Comparison of ENCODE assay signal across 8 cellular contexts in genomic region chr10:80356563-80356999, GRCh38. TPM values are rescaled to one million over a fixed set of nuclear protein-coding genes. Genes with fewer than 3 reads are reported as not detected.
DNase-seq lines count a peak whose midpoint lies in the region; ATAC-seq and TF ChIP-seq lines count a peak whose summit lies in the region.

DYDC1 (minus strand) TSS chr10:80356755; CDS start chr10:80352601, 4,154 bp downstream.
DYDC2 (plus strand) TSS chr10:80356781; CDS start chr10:80362444, 5,663 bp downstream.

- H4K5ac ChIP-seq in IMR-90 (ENCODE audit: low read depth, low read length): no peak within 1 kb of the TSS

- CTCF ChIA-PET in IMR-90 (lab: Yijun Ruan, JAX) (no interaction called here), activated B cell treated with CpG ODN at 0.5 μM for 24 hours (lab: Charles Lee) (no interaction called here)

- no peak within 1 kb of the TSS for H3K4ac ChIP-seq in IMR-90 (ENCODE audit: low read depth, low read length)

- no peak within 1 kb of the TSS for H2AK5ac ChIP-seq in IMR-90 (ENCODE audit: low read depth, low read length)

- H3K56ac ChIP-seq in IMR-90 (ENCODE audit: extremely low read depth, insufficient read depth, low read length): no peak within 1 kb of the TSS

- no peak within 1 kb of the TSS for H2BK120ac ChIP-seq in IMR-90 (ENCODE audit: low read depth, low read length)

- H2BK20ac ChIP-seq in IMR-90 (ENCODE audit: low read depth, low read length): no peak within 1 kb of the TSS

- WGBS in IMR-90 (ENCODE audit: extremely low coverage in 2 of 2, insufficient read length in 1 of 2), 2 experiments: 13% methylated on average over 9 of the region's 45 CpGs; no CpG with 5 or more reads in 1 of the 2 experiments

- H2AFZ ChIP-seq in IMR-90 (replicated peaks; ENCODE audit: low read length, poor library complexity): peak within 1 kb of the TSS; percentile 76

- no peak within 1 kb of the TSS for H2BK5ac ChIP-seq in IMR-90 (ENCODE audit: low read depth, low read length, poor library complexity, severe bottlenecking)

- H3K9me1 ChIP-seq in IMR-90 (ENCODE audit: insufficient read depth, low read length): no peaks in the 10 kb centered on the region

- no peak within 1 kb of the TSS for H3K27ac Mint-ChIP-seq in activated B cell treated with CpG ODN at 0.5 μM for 24 hours

- peak within 1 kb of the TSS; percentile 72 for H3K4me3 Mint-ChIP-seq in activated B cell treated with CpG ODN at 0.5 μM for 24 hours

- H3K4me3 ChIP-seq in IMR-90 (ENCODE audit: insufficient read depth, low read depth, low read length): no peak within 1 kb of the TSS
- peak within 1 kb of the TSS; percentile 37 for H3K4me3 ChIP-seq in effector memory CD4-positive, alpha-beta T cell (ENCODE audit: insufficient read depth, low read depth, low read length, poor library complexity, severe bottlenecking)
- peak within 1 kb of the TSS; percentile 20 to 43 for H3K4me3 ChIP-seq in mucosa of rectum (ENCODE audit: low read length in 2 of 2)
- H3K4me3 ChIP-seq in subcutaneous abdominal adipose tissue (ENCODE audit: low read depth in 1 of 5, low read length in 5 of 5): peak within 1 kb of the TSS; percentile 56 to 67 (median 59)

- ATAC-seq in IMR-90 (ENCODE audit: low read depth): peak; percentile 71
- peak; percentile 87 for ATAC-seq in activated B cell treated with CpG ODN at 0.5 μM for 24 hours (ENCODE audit: low read depth)

- H3K36me3 ChIP-seq in IMR-90 (ENCODE audit: control insufficient read depth, insufficient read depth, low read length) (no peaks in the 10 kb centered on the region), mucosa of rectum (ENCODE audit: control insufficient read depth in 2 of 2, insufficient read depth in 2 of 2, low read length in 2 of 2) (no peaks in the 10 kb centered on the region), subcutaneous abdominal adipose tissue (ENCODE audit: control insufficient read depth in 5 of 5, insufficient read depth in 5 of 5, low read length in 5 of 5) (no peaks in the 10 kb centered on the region)
- no peaks in the 10 kb centered on the region for H3K36me3 ChIP-seq in effector memory CD4-positive, alpha-beta T cell (ENCODE audit: control insufficient read depth, insufficient read depth, low read length)

- peak within 1 kb of the TSS; percentile 64; the same call in 1 of the 2 replicates for H3K4me2 ChIP-seq in IMR-90 (ENCODE audit: low read depth, low read length)

- H3K4me1 Mint-ChIP-seq in activated B cell treated with CpG ODN at 0.5 μM for 24 hours: peaks cover 17% of the 10 kb centered on the region

- peaks cover 35% of the 10 kb centered on the region for H3K27me3 Mint-ChIP-seq in activated B cell treated with CpG ODN at 0.5 μM for 24 hours

- H3K27me3 ChIP-seq in IMR-90 (ENCODE audit: control insufficient read depth, insufficient read depth, low read length): peaks cover 16% of the 10 kb centered on the region
- H3K27me3 ChIP-seq in effector memory CD4-positive, alpha-beta T cell (replicated peaks; ENCODE audit: control insufficient read depth, insufficient read depth, low read length, poor library complexity, severe bottlenecking): peaks cover 28% of the 10 kb centered on the region
- peaks cover 4 to 14% of the 10 kb centered on the region in 2 donors for H3K27me3 ChIP-seq in mucosa of rectum (ENCODE audit: control insufficient read depth in 2 of 2, insufficient read depth in 2 of 2, low read length in 2 of 2)
- peaks cover 7 to 15% (median 8%) of the 10 kb centered on the region in 5 donors for H3K27me3 ChIP-seq in subcutaneous abdominal adipose tissue (ENCODE audit: control insufficient read depth in 5 of 5, insufficient read depth in 4 of 5, low read length in 5 of 5)

- no peak within 1 kb of the TSS for H3K14ac ChIP-seq in IMR-90 (replicated peaks; ENCODE audit: low read depth, low read length)

- H4K8ac ChIP-seq in IMR-90 (ENCODE audit: low read depth in 2 of 2, low read length in 2 of 2): no peak within 1 kb of the TSS

- no peaks in the 10 kb centered on the region for H3K79me1 ChIP-seq in IMR-90 (ENCODE audit: low read depth in 1 of 2, low read length in 2 of 2)

- H3K9me3 Mint-ChIP-seq in activated B cell treated with CpG ODN at 0.5 μM for 24 hours: no peaks in the 10 kb centered on the region

- H3K9ac ChIP-seq in IMR-90 (ENCODE audit: low read depth, low read length) (no peak within 1 kb of the TSS), mucosa of rectum (ENCODE audit: low read depth in 1 of 2, low read length in 2 of 2) (no peak within 1 kb of the TSS), subcutaneous abdominal adipose tissue (ENCODE audit: low read length in 5 of 5) (peak within 1 kb of the TSS in 1 of 5 donors; percentile 35)

- peak; percentile 45 for DNase-seq in NCI-H2029 (lab: John Stamatoyannopoulos, UW)
- DNase-seq in NCI-H2029 treated with DMSO at 0.1 percent for 48 hours (lab: John Stamatoyannopoulos, UW): no peak
- DNase-seq in IMR-90: no peak
- peak; percentile 21 for DNase-seq in activated B cell treated with CpG ODN at 0.5 μM for 24 hours
- no peak for DNase-seq in effector memory CD4-positive, alpha-beta T cell
- no peak for DNase-seq in T1000 (lab: John Stamatoyannopoulos, UW)

- H3K4me1 ChIP-seq in IMR-90 (ENCODE audit: control insufficient read depth, insufficient read depth, low read length) (no peaks in the 10 kb centered on the region), mucosa of rectum (ENCODE audit: control insufficient read depth in 2 of 2, insufficient read depth in 2 of 2, low read length in 2 of 2) (no peaks in the 10 kb centered on the region), subcutaneous abdominal adipose tissue (ENCODE audit: control insufficient read depth in 5 of 5, insufficient read depth in 5 of 5, low read length in 5 of 5) (peaks cover 0 to 15% (median 13%) of the 10 kb centered on the region in 5 donors)
- H3K4me1 ChIP-seq in effector memory CD4-positive, alpha-beta T cell (ENCODE audit: control insufficient read depth, insufficient read depth, low read length, poor library complexity, severe bottlenecking): no peaks in the 10 kb centered on the region

- intact Hi-C loops in IMR-90 (cut with micrococcal nuclease): no loop called here
- intact Hi-C loops in activated B cell treated with CpG ODN at 0.5 μM for 24 hours (cut with micrococcal nuclease): no loop called here

- no peak within 1 kb of the TSS for H3K18ac ChIP-seq in IMR-90 (ENCODE audit: low read depth, low read length)

- BruUV-seq in IMR-90 (replicated peaks; lab: Mats Ljungman, UMichigan): no TSS peak

- no peak within 1 kb of the TSS for H2BK15ac ChIP-seq in IMR-90 (ENCODE audit: low read depth, low read length)

- no peak within 1 kb of the TSS for H2AK9ac ChIP-seq in IMR-90 (replicated peaks; ENCODE audit: low read depth, low read length, poor library complexity)

- TF ChIP-seq CTCF in IMR-90 (conservative IDR thresholded peaks at IDR 0.05; ENCODE audit: low read depth, low read length) (no peak), activated B cell treated with CpG ODN at 0.5 μM for 24 hours (IDR thresholded peaks at IDR 0.05) (no peak)

- dilution Hi-C loops in IMR-90 (cut with HindIII; ENCODE audit: low sequenced_read_pairs, unreplicated experiment): no loop called here

- no peaks in the 10 kb centered on the region for H3K36me3 Mint-ChIP-seq in activated B cell treated with CpG ODN at 0.5 μM for 24 hours (ENCODE audit: low read depth)

- no peak within 1 kb of the TSS for H3K23ac ChIP-seq in IMR-90 (ENCODE audit: low read depth, low read length)

- in situ Hi-C loops in IMR-90 (cut with MboI; ENCODE audit: low sequenced_read_pairs): no loop called here

- TF ChIP-seq POLR2A in IMR-90 (IDR thresholded peaks at IDR 0.05; ENCODE audit: low read depth, low read length): no peak

- H3K27ac ChIP-seq in IMR-90 (ENCODE audit: insufficient read depth, low read length) (no peak within 1 kb of the TSS), mucosa of rectum (ENCODE audit: low read depth in 2 of 2, low read length in 2 of 2) (no peak within 1 kb of the TSS), subcutaneous abdominal adipose tissue (ENCODE audit: low read depth, low read length) (no peak within 1 kb of the TSS)
- H3K27ac ChIP-seq in effector memory CD4-positive, alpha-beta T cell (ENCODE audit: insufficient read depth, low read length, poor library complexity, severe bottlenecking): no peak within 1 kb of the TSS

- H4K91ac ChIP-seq in IMR-90 (ENCODE audit: insufficient read depth, low read depth, low read length): no peak within 1 kb of the TSS

- H3K9me3 ChIP-seq in IMR-90 (ENCODE audit: control insufficient read depth, insufficient read depth, low read length): no peaks in the 10 kb centered on the region
- H3K9me3 ChIP-seq in effector memory CD4-positive, alpha-beta T cell (ENCODE audit: control insufficient read depth, low read length): no peaks in the 10 kb centered on the region
- no peaks in the 10 kb centered on the region for H3K9me3 ChIP-seq in mucosa of rectum (ENCODE audit: control insufficient read depth in 2 of 2, low read length in 2 of 2)
- H3K9me3 ChIP-seq in subcutaneous abdominal adipose tissue (ENCODE audit: control insufficient read depth in 5 of 5, low read length in 5 of 5): no peaks in the 10 kb centered on the region

- H4K20me1 ChIP-seq in IMR-90 (ENCODE audit: insufficient read depth, low read length): no peaks in the 10 kb centered on the region

- no peak for TF ChIP-seq RAD21 in IMR-90 (IDR thresholded peaks at IDR 0.05; ENCODE audit: low read length)

- POLR2A ChIA-PET in IMR-90 (lab: Charles Lee; ENCODE audit: unreplicated experiment): no interaction called here
- POLR2A ChIA-PET in activated B cell treated with CpG ODN at 0.5 μM for 24 hours (lab: Charles Lee): no interaction called here

TF ChIP-seq in IMR-90, 13 proteins besides CTCF, POLR2A, EP300 and RAD21 (continues in another document):
- TF ChIP-seq CHD1 (IDR thresholded peaks at IDR 0.05; ENCODE audit: low read depth, low read length) (no peak), CEBPB (IDR thresholded peaks at IDR 0.05; ENCODE audit: low read depth, low read length) (no peak)
- TF ChIP-seq, protein P1, sequence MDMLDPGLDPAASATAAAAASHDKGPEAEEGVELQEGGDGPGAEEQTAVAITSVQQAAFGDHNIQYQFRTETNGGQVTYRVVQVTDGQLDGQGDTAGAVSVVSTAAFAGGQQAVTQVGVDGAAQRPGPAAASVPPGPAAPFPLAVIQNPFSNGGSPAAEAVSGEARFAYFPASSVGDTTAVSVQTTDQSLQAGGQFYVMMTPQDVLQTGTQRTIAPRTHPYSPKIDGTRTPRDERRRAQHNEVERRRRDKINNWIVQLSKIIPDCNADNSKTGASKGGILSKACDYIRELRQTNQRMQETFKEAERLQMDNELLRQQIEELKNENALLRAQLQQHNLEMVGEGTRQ (IDR thresholded peaks at IDR 0.05; ENCODE audit: low read depth, low read length): no peak

RNA-seq across cellular contexts. Expression of gene DYDC1, which starts in this region (rescaled TPM):
- total RNA-seq in IMR-90 (2012; rRNA removed): not detected in 2 replicates
- not detected in 2 replicates for polyA plus RNA-seq in IMR-90 (2012; rRNA removed)
- not detected in 2 replicates for polyA plus RNA-seq in IMR-90 (2012; cell fraction: cytosol; rRNA removed)
- polyA plus RNA-seq in IMR-90 (2012; cell fraction: nucleus; rRNA removed; ENCODE audit: low replicate concordance): not detected in 2 replicates
- not detected in 2 replicates for total RNA-seq in activated B cell treated with CpG ODN at 0.5 μM for 24 hours

RNA-seq across cellular contexts. Expression of gene DYDC2, which starts in this region (rescaled TPM):
- total RNA-seq in IMR-90 (2012; rRNA removed): not detected in 2 replicates
- polyA plus RNA-seq in IMR-90 (2012; rRNA removed): not detected in 2 replicates
- not detected in 2 replicates for polyA plus RNA-seq in IMR-90 (2012; cell fraction: cytosol; rRNA removed)
- not detected in 2 replicates for polyA plus RNA-seq in IMR-90 (2012; cell fraction: nucleus; rRNA removed; ENCODE audit: low replicate concordance)
- not detected in 2 replicates for total RNA-seq in activated B cell treated with CpG ODN at 0.5 μM for 24 hours

Comparison
In these comparisons a context has a peak if more than half of its experiments do, and no peak if none do; other contexts are left out.
1. Peak in ATAC-seq and H3K4me2 ChIP-seq in IMR-90; RNA of the genes that start here not detected or under 1 TPM.
2. Peak in DNase-seq and ATAC-seq in activated B cell treated with CpG ODN at 0.5 μM for 24 hours; RNA of the genes that start here not detected or under 1 TPM.